Comparison of ENCODE assay signal across 26 cellular contexts in the genomic region with DNA sequence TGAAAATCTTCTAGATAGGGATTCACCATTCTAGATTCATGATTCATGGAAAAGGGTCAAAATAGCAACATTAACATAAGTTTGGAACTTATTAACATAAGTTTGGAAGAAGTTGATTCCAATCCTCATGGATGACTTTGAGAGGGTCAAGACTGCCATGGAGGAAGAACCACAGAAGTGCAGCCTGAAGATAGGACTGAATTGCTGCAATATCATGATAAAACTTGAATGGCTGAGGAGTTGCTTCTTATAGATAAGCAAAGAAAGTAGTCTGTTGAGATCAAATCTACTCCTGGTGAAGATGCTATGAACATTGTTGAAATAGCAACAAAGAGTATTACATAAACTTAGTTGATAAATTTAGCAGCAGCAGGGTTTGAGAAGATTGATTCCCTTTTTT.
"Had no signal": no experiment of that assay in that cellular context is flagged by ENCODE, and none has a peak within 500 bp of the region (broad histone marks: within the 10 kb centered on the region; RNA-seq: fewer than 3 reads in every experiment).

No MANE protein-coding gene starts in this region.

- H3K4me3 ChIP-seq: Peyer's patch, SJSA1 had no signal

- DNase-seq: activated CD4-positive, alpha-beta T cell treated with anti-CD3 and anti-CD28 coated beads for 36 hours; activated CD4-positive, alpha-beta T cell treated with anti-CD3 and anti-CD28 coated beads, Interleukin-2, amount 10 ng/mL, durations not matched to agents 7 days and 5 days; activated CD4-positive, alpha-beta T cell treated with anti-CD3 and anti-CD28 coated beads, Interleukin-2, amount 50 U/mL, for 48 hours; activated CD8-positive, alpha-beta T cell treated with anti-CD3 and anti-CD28 coated beads, Interleukin-2, amount 10 ng/mL, durations not matched to agents 7 days and 5 days; activated gamma-delta T cell; activated naive CD4-positive, alpha-beta T cell treated with anti-CD3 and anti-CD28 coated beads, Interleukin-2, amount 10 ng/mL, durations not matched to agents 7 days and 5 days; activated naive CD8-positive, alpha-beta T cell treated with anti-CD3 and anti-CD28 coated beads, Interleukin-2, amount 50 U/mL, for 24 hours; activated T-cell treated with anti-CD3 and anti-CD28 coated beads, Interleukin-2, amount 50 U/mL, for 24 hours; anterior cingulate cortex; central memory CD4-positive, alpha-beta T cell; Karpas-422; KBM-7; NCI-H1092 treated with DMSO at 0.1 percent for 48 hours; NCI-H1417 treated with DMSO at 0.1 percent for 48 hours; NCI-H187 treated with DMSO at 0.1 percent for 48 hours; NCI-H2081; NCI-H2171 treated with DMSO at 0.1 percent for 48 hours; NCI-H2227 treated with DMSO at 0.1 percent for 48 hours; NCI-H524 treated with DMSO at 0.1 percent for 48 hours; PC-3; Peyer's patch; RPMI8226; SHP77 treated with DMSO at 0.1 percent for 48 hours; SK-N-SH had no signal

- H3K9ac ChIP-seq: SK-N-SH had no signal

- H3K27ac ChIP-seq: Peyer's patch, SJSA1 had no signal

- H3K4me2 ChIP-seq: SK-N-SH had no signal

- H3K27me3 ChIP-seq: Peyer's patch, SJSA1 had no signal

- H3K36me3 ChIP-seq: Peyer's patch, SJSA1 had no signal

- ATAC-seq: activated CD4-positive, alpha-beta T cell treated with anti-CD3 and anti-CD28 coated beads for 36 hours; activated CD8-positive, alpha-beta T cell treated with anti-CD3 and anti-CD28 coated beads, Interleukin-2, amount 10 ng/mL, durations not matched to agents 7 days and 5 days; activated naive CD8-positive, alpha-beta T cell treated with anti-CD3 and anti-CD28 coated beads, Interleukin-2, amount 50 U/mL, for 24 hours; PC-3 had no signal

- H3K9me3 ChIP-seq: Peyer's patch, SJSA1, SK-N-SH had no signal

- FAIRE-seq: colon had no signal
